8 cellular contexts compared by ENCODE assay signal in genomic region chr19:13781547-13781946, GRCh38. TPM values are rescaled to one million over a fixed set of nuclear protein-coding genes. Genes with fewer than 3 reads are reported as not detected.
DNase-seq lines count a peak whose midpoint lies in the region; ATAC-seq and TF ChIP-seq lines count a peak whose summit lies in the region.

No MANE protein-coding gene starts in this region.

- no peak overlapping the region for H3K9ac ChIP-seq in smooth muscle cell (ENCODE audit: low read depth)

- intact Hi-C loops in activated CD4-positive, alpha-beta memory T cell treated with anti-CD3 and anti-CD28 coated beads for 36 hours (cut with micrococcal nuclease) = no loop called here
- intact Hi-C loops in left cardiac atrium (cut with DNase I) = no loop called here

- peaks cover 5% of the 10 kb centered on the region for H3K36me3 Mint-ChIP-seq in activated CD4-positive, alpha-beta memory T cell treated with anti-CD3 and anti-CD28 coated beads for 36 hours
- H3K36me3 Mint-ChIP-seq in activated CD4-positive, alpha-beta memory T cell treated with anti-CD3 and anti-CD28 coated beads, Interleukin-2, amount 10 ng/mL, durations not matched to agents 7 days and 5 days (ENCODE audit: low read depth) = peaks cover 24% of the 10 kb centered on the region

- no peak overlapping the region for H3K4me3 ChIP-seq in WERI-Rb-1 (ENCODE audit: low read depth, low read length)
- no peak overlapping the region for H3K4me3 ChIP-seq in smooth muscle cell

- H3K79me2 ChIP-seq in smooth muscle cell (ENCODE audit: low read depth) = peaks cover 4% of the 10 kb centered on the region

- peak overlapping the region; percentile 23 for H3K27ac Mint-ChIP-seq in activated CD4-positive, alpha-beta memory T cell treated with anti-CD3 and anti-CD28 coated beads for 36 hours
- H3K27ac Mint-ChIP-seq in activated CD4-positive, alpha-beta memory T cell treated with anti-CD3 and anti-CD28 coated beads, Interleukin-2, amount 10 ng/mL, durations not matched to agents 7 days and 5 days = no peak overlapping the region

- ATAC-seq in left cardiac atrium (peak; percentile 78 to 89), GM21717 (IDR thresholded peaks at IDR 0.05; ENCODE audit: unreplicated experiment) (no peak), HG03457 (IDR thresholded peaks at IDR 0.05; ENCODE audit: unreplicated experiment) (no peak), GM21576 (IDR thresholded peaks at IDR 0.05; ENCODE audit: unreplicated experiment) (no peak)

- H3K4me1 ChIP-seq in smooth muscle cell (ENCODE audit: low read depth) = peaks cover 9% of the 10 kb centered on the region

- no peaks in the 10 kb centered on the region for H3K27me3 ChIP-seq in WERI-Rb-1 (ENCODE audit: insufficient read depth, low read depth, severe bottlenecking)
- no peaks in the 10 kb centered on the region for H3K27me3 ChIP-seq in smooth muscle cell (ENCODE audit: low read depth)

- no peaks in the 10 kb centered on the region for H4K20me1 ChIP-seq in smooth muscle cell (ENCODE audit: low read depth)

- no peaks in the 10 kb centered on the region for H3K27me3 Mint-ChIP-seq in activated CD4-positive, alpha-beta memory T cell treated with anti-CD3 and anti-CD28 coated beads for 36 hours
- no peaks in the 10 kb centered on the region for H3K27me3 Mint-ChIP-seq in activated CD4-positive, alpha-beta memory T cell treated with anti-CD3 and anti-CD28 coated beads, Interleukin-2, amount 10 ng/mL, durations not matched to agents 7 days and 5 days

- CTCF ChIA-PET in activated CD4-positive, alpha-beta memory T cell treated with anti-CD3 and anti-CD28 coated beads for 36 hours (lab: Charles Lee) = interaction anchor here (0.9 kb wide), 1 partner anchor 81 kb away, joined by 4 read pairs; no protein-coding TSS in a partner anchor
- CTCF ChIA-PET in activated CD4-positive, alpha-beta memory T cell treated with anti-CD3 and anti-CD28 coated beads, Interleukin-2, amount 10 ng/mL, durations not matched to agents 7 days and 5 days (lab: Charles Lee) = interaction anchor here (11.1 kb wide), 1 partner anchor 81 kb away, joined by 190 read pairs; no protein-coding TSS in a partner anchor

- no peak overlapping the region for H3K4me3 Mint-ChIP-seq in activated CD4-positive, alpha-beta memory T cell treated with anti-CD3 and anti-CD28 coated beads for 36 hours
- no peak overlapping the region for H3K4me3 Mint-ChIP-seq in activated CD4-positive, alpha-beta memory T cell treated with anti-CD3 and anti-CD28 coated beads, Interleukin-2, amount 10 ng/mL, durations not matched to agents 7 days and 5 days

- WGBS in smooth muscle cell (ENCODE audit: low lambda C conversion rate) = 3% methylated on average over 5 of the region's 5 CpGs

- H3F3A ChIP-seq in smooth muscle cell (ENCODE audit: low read depth) = peaks cover 21% of the 10 kb centered on the region

- DNase-seq in activated CD4-positive, alpha-beta memory T cell treated with anti-CD3 and anti-CD28 coated beads for 36 hours = peak; percentile 55
- no peak for DNase-seq in activated CD4-positive, alpha-beta memory T cell treated with anti-CD3 and anti-CD28 coated beads, Interleukin-2, amount 10 ng/mL, durations not matched to agents 7 days and 5 days
- DNase-seq in WERI-Rb-1 = peak; percentile 75
- DNase-seq in left cardiac atrium = peak; percentile 84
- peak; percentile 45 for DNase-seq in smooth muscle cell (lab: John Stamatoyannopoulos, UW; ENCODE audit: unreplicated experiment)

- H3K9me3 ChIP-seq in WERI-Rb-1 (ENCODE audit: severe bottlenecking) = no peaks in the 10 kb centered on the region
- no peaks in the 10 kb centered on the region for H3K9me3 ChIP-seq in smooth muscle cell (replicated peaks; ENCODE audit: low read depth)

- no peak overlapping the region for H2AFZ ChIP-seq in smooth muscle cell (ENCODE audit: low read depth)

- TF ChIP-seq CTCF in WERI-Rb-1 (IDR thresholded peaks at IDR 0.05; ENCODE audit: low read depth, low read length) (no peak), smooth muscle cell (IDR thresholded peaks at IDR 0.05; ENCODE audit: borderline replicate concordance, insufficient read depth, poor library complexity, severe bottlenecking) (no peak)

- POLR2A ChIA-PET in activated CD4-positive, alpha-beta memory T cell treated with anti-CD3 and anti-CD28 coated beads for 36 hours (lab: Charles Lee) = interaction anchor here (0.6 to 2.2 kb wide), 2 partner anchors 14 to 80 kb away, joined by 3 to 8 read pairs; partner anchors contain the start of gene ZSWIM4
- POLR2A ChIA-PET in activated CD4-positive, alpha-beta memory T cell treated with anti-CD3 and anti-CD28 coated beads, Interleukin-2, amount 10 ng/mL, durations not matched to agents 7 days and 5 days (lab: Charles Lee) = interaction anchor here (7.9 kb wide), 1 partner anchor 81 kb away, joined by 66 read pairs; no protein-coding TSS in a partner anchor

- no peaks in the 10 kb centered on the region for H3K9me3 Mint-ChIP-seq in activated CD4-positive, alpha-beta memory T cell treated with anti-CD3 and anti-CD28 coated beads for 36 hours
- H3K9me3 Mint-ChIP-seq in activated CD4-positive, alpha-beta memory T cell treated with anti-CD3 and anti-CD28 coated beads, Interleukin-2, amount 10 ng/mL, durations not matched to agents 7 days and 5 days = no peaks in the 10 kb centered on the region

- peaks cover 24% of the 10 kb centered on the region for H3K36me3 ChIP-seq in WERI-Rb-1
- peaks cover 4% of the 10 kb centered on the region for H3K36me3 ChIP-seq in smooth muscle cell (ENCODE audit: low read depth)

- H3K4me1 Mint-ChIP-seq in activated CD4-positive, alpha-beta memory T cell treated with anti-CD3 and anti-CD28 coated beads for 36 hours (ENCODE audit: low read depth) = peaks cover 31% of the 10 kb centered on the region
- H3K4me1 Mint-ChIP-seq in activated CD4-positive, alpha-beta memory T cell treated with anti-CD3 and anti-CD28 coated beads, Interleukin-2, amount 10 ng/mL, durations not matched to agents 7 days and 5 days = peaks cover 24% of the 10 kb centered on the region

- H3K27ac ChIP-seq in WERI-Rb-1 = no peak overlapping the region
- peak overlapping the region; percentile 81 for H3K27ac ChIP-seq in smooth muscle cell (ENCODE audit: low read depth)

- peak overlapping the region; percentile 48 for H3K4me2 ChIP-seq in smooth muscle cell

RNA-seq across cellular contexts. Expression of gene C19orf53, which starts 7.3 kb away (rescaled TPM):
- total RNA-seq in activated CD4-positive, alpha-beta memory T cell treated with anti-CD3 and anti-CD28 coated beads for 36 hours = 100 to 1,000 TPM; 124 to 142 TPM
- 10 to 100 TPM; 79.4 to 83.7 TPM for total RNA-seq in activated CD4-positive, alpha-beta memory T cell treated with anti-CD3 and anti-CD28 coated beads, Interleukin-2, amount 10 ng/mL, durations not matched to agents 7 days and 5 days
- total RNA-seq in left cardiac atrium (10 to 100 TPM; 82.6 to 83.2 TPM), smooth muscle cell (117 and 192 TPM in 2 replicates)
- 298 TPM in 2 replicates for polyA plus RNA-seq in smooth muscle cell

RNA-seq across cellular contexts. Expression of gene ZSWIM4, which starts 13.7 kb away (rescaled TPM):
- total RNA-seq in activated CD4-positive, alpha-beta memory T cell treated with anti-CD3 and anti-CD28 coated beads for 36 hours = 10 to 100 TPM in 1 of 2 experiments, 1 to 10 TPM in 1; 9.2 to 10.2 TPM
- 10 to 100 TPM; 10.1 to 10.4 TPM for total RNA-seq in activated CD4-positive, alpha-beta memory T cell treated with anti-CD3 and anti-CD28 coated beads, Interleukin-2, amount 10 ng/mL, durations not matched to agents 7 days and 5 days
- 1 to 10 TPM; 3.4 to 7.3 TPM for total RNA-seq in left cardiac atrium
- 3.0 and 4.7 TPM in 2 replicates for total RNA-seq in smooth muscle cell
- polyA plus RNA-seq in smooth muscle cell = 5.8 and 8.2 TPM in 2 replicates

RNA-seq across cellular contexts. Expression of gene MRI1, which starts 17.2 kb away (rescaled TPM):
- total RNA-seq in activated CD4-positive, alpha-beta memory T cell treated with anti-CD3 and anti-CD28 coated beads for 36 hours = 10 to 100 TPM; 17.7 to 19.3 TPM
- total RNA-seq in activated CD4-positive, alpha-beta memory T cell treated with anti-CD3 and anti-CD28 coated beads, Interleukin-2, amount 10 ng/mL, durations not matched to agents 7 days and 5 days = 10 to 100 TPM; 22.4 to 22.7 TPM
- total RNA-seq in left cardiac atrium = 10 to 100 TPM; 15.8 to 16.4 TPM
- 17.3 and 20.2 TPM in 2 replicates for total RNA-seq in smooth muscle cell
- 9.3 and 11.7 TPM in 2 replicates for polyA plus RNA-seq in smooth muscle cell

Comparison
In these comparisons a context has a peak if more than half of its experiments do, and no peak if none do; other contexts are left out.
1. ATAC-seq: peak in left cardiac atrium (2 of 2); none in GM21717 (single experiment), HG03457 (single experiment) and GM21576 (single experiment).